ENCODE assay signal across 15 cellular contexts in the genomic region with DNA sequence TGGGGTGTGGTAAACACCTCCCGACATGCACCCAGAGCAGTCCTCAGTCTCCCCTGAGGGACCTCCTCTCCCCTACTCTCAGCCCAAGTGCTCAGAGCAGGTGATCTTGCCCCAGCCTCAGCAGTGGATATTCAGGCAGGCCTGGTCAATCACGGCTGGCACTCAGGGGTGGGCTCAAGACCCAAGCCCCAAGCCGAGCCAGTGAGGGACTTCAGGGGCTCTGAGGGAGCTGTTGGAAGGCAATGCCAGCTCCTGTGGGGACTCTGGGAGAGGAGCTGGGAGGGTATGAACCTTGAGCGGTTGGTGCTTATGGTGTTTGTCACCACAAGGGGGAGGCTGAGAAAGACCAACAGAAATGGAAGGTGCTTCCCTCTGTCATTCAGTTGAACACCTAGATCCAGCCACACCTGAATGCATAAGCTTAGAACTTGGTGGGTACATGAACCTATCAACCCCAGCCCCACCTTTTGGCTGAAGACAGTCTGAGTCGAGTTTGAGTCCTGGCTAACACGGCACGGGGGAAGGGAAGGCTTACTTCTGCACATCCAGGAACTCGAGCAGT. TPM values are rescaled to one million over a fixed set of nuclear protein-coding genes. Genes with fewer than 3 reads are reported as not detected.
DNase-seq lines count a peak whose midpoint lies in the region; ATAC-seq and TF ChIP-seq lines count a peak whose summit lies in the region.
"Had no signal": no experiment of that assay in that cellular context is flagged by ENCODE, and none has a peak within 500 bp of the region (broad histone marks: within the 10 kb centered on the region; RNA-seq: fewer than 3 reads in every experiment).

No MANE protein-coding gene starts in this region.

- H3K79me2 ChIP-seq in mammary epithelial cell (ENCODE audit: insufficient read depth, low read length) (no peaks in the 10 kb centered on the region), PC-3 (ENCODE audit: low read length) (no peaks in the 10 kb centered on the region)

- in situ Hi-C loops in mammary epithelial cell (cut with MboI; ENCODE audit: low sequenced_read_pairs in 2 of 2), result no loop called here

- no peaks in the 10 kb centered on the region for H4K20me1 ChIP-seq in mammary epithelial cell (ENCODE audit: insufficient read depth, low read length)
- no peaks in the 10 kb centered on the region for H4K20me1 ChIP-seq in PC-3 (ENCODE audit: low read length)

- H2AFZ ChIP-seq in mammary epithelial cell (ENCODE audit: low read depth, low read length) (no peak overlapping the region), PC-3 (ENCODE audit: low read length) (no peak overlapping the region)

- DNase-seq in MCF 10A (ENCODE audit: unreplicated experiment) (no peak), mammary epithelial cell (no peak), PC-3 (no peak), foreskin fibroblast (no peak), type B pancreatic cell (ENCODE audit: extremely low spot score, unreplicated experiment) (no peak), NCI-H526 treated with DMSO at 0.1 percent for 48 hours (lab: John Stamatoyannopoulos, UW) (no peak)
- DNase-seq: NCI-H524 treated with DMSO at 0.1 percent for 48 hours, retina had no signal

- H3F3A ChIP-seq in PC-3 (ENCODE audit: low read length, unreplicated experiment), result no peaks in the 10 kb centered on the region

- H3K36me3 Mint-ChIP-seq in MCF 10A (ENCODE audit: insufficient read depth, unreplicated experiment), result peaks cover 34% of the 10 kb centered on the region
- no peaks in the 10 kb centered on the region for H3K36me3 Mint-ChIP-seq in type B pancreatic cell

- H3K4me3 ChIP-seq in mammary epithelial cell (replicated peaks in 1 of 3; ENCODE audit: insufficient read depth in 1 of 3, low read depth in 2 of 3, low read length in 3 of 3) (no peak overlapping the region), PC-3 (ENCODE audit: low read length) (no peak overlapping the region), foreskin fibroblast (ENCODE audit: low read depth in 1 of 2, low read length in 2 of 2) (no peak overlapping the region)
- H3K4me3 ChIP-seq: lung had no signal

- H3K4me1 Mint-ChIP-seq in MCF 10A (ENCODE audit: insufficient read depth, unreplicated experiment), result no peaks in the 10 kb centered on the region
- no peaks in the 10 kb centered on the region for H3K4me1 Mint-ChIP-seq in type B pancreatic cell (ENCODE audit: unreplicated experiment)
- H3K4me1 Mint-ChIP-seq: CD4-positive, CD25-positive, alpha-beta regulatory T cell; central memory CD8-positive, alpha-beta T cell had no signal

- H3K27ac ChIP-seq in mammary epithelial cell (ENCODE audit: insufficient read depth, low read depth, low read length) (no peak overlapping the region), PC-3 (ENCODE audit: low read length) (no peak overlapping the region)

- POLR2A ChIA-PET in MCF 10A (lab: Yijun Ruan, JAX) (interaction anchor here (0.6 to 1.4 kb wide), 3 partner anchors 8 to 21 kb away, joined by 3 to 10 read pairs (median 5); a partner anchor contains a TSS), PC-3 (lab: Charles Lee; ENCODE audit: unreplicated experiment) (no interaction called here)

- no peaks in the 10 kb centered on the region for H3K9me3 Mint-ChIP-seq in MCF 10A (ENCODE audit: unreplicated experiment)
- H3K9me3 Mint-ChIP-seq in type B pancreatic cell, result no peaks in the 10 kb centered on the region
- H3K9me3 Mint-ChIP-seq: central memory CD8-positive, alpha-beta T cell had no signal

- H3K4me2 ChIP-seq in mammary epithelial cell (ENCODE audit: insufficient read depth, low read depth, low read length), result no peak overlapping the region
- H3K4me2 ChIP-seq in PC-3 (ENCODE audit: low read length), result no peak overlapping the region

- no TSS peak for BruUV-seq in MCF 10A (replicated peaks; lab: Mats Ljungman, UMichigan)
- no TSS peak for BruUV-seq in mammary epithelial cell (replicated peaks; lab: Mats Ljungman, UMichigan)
- no TSS peak for BruUV-seq in PC-3 (replicated peaks; lab: Mats Ljungman, UMichigan)

- intact Hi-C loops in MCF 10A (cut with micrococcal nuclease) (no loop called here), mammary epithelial cell (cut with micrococcal nuclease) (no loop called here), PC-3 (cut with micrococcal nuclease) (no loop called here)

- H3K36me3 ChIP-seq in mammary epithelial cell (ENCODE audit: insufficient read depth, low read length) (peaks cover 29% of the 10 kb centered on the region), PC-3 (ENCODE audit: low read depth, low read length) (peaks cover 6% of the 10 kb centered on the region; the same call in 1 of the 2 replicates)

- dilution Hi-C loops in mammary epithelial cell (cut with HindIII; ENCODE audit: low sequenced_read_pairs), result no loop called here

- WGBS in mammary epithelial cell (ENCODE audit: low coverage, missing lambda C conversion rate), result 100% methylated on average over 7 of the region's 8 CpGs

- H3K4me3 Mint-ChIP-seq in MCF 10A (ENCODE audit: unreplicated experiment) (no peak overlapping the region), type B pancreatic cell (no peak overlapping the region)
- H3K4me3 Mint-ChIP-seq: CD4-positive, CD25-positive, alpha-beta regulatory T cell; central memory CD8-positive, alpha-beta T cell; T-helper 17 cell had no signal

- ATAC-seq in PC-3 (no peak), GM19035 (IDR thresholded peaks at IDR 0.05; ENCODE audit: unreplicated experiment) (no peak), HG03095 (IDR thresholded peaks at IDR 0.05; ENCODE audit: unreplicated experiment) (no peak)
- ATAC-seq: T-helper 17 cell had no signal

- H3K27me3 Mint-ChIP-seq in MCF 10A (ENCODE audit: insufficient read depth, unreplicated experiment) (no peaks in the 10 kb centered on the region), type B pancreatic cell (no peaks in the 10 kb centered on the region)
- H3K27me3 Mint-ChIP-seq: CD4-positive, CD25-positive, alpha-beta regulatory T cell; central memory CD8-positive, alpha-beta T cell; T-helper 17 cell had no signal

- H3K9ac ChIP-seq in mammary epithelial cell (ENCODE audit: insufficient read depth, low read length) (no peak overlapping the region), PC-3 (ENCODE audit: low read length) (no peak overlapping the region)

- CTCF ChIA-PET in MCF 10A (lab: Yijun Ruan, JAX), result interaction anchor here (1.0 to 1.9 kb wide), 3 partner anchors 10 to 185 kb away, joined by 3 to 8 read pairs (median 4); no protein-coding TSS in a partner anchor
- CTCF ChIA-PET in mammary epithelial cell (lab: Charles Lee; ENCODE audit: low non-redundant PET), result no interaction called here
- CTCF ChIA-PET in PC-3 (lab: Charles Lee), result no interaction called here

- H3K9me3 ChIP-seq in mammary epithelial cell (replicated peaks; ENCODE audit: insufficient read depth, low read length) (no peaks in the 10 kb centered on the region), PC-3 (ENCODE audit: low read length) (no peaks in the 10 kb centered on the region)

- TF ChIP-seq CTCF in MCF 10A (IDR thresholded peaks at IDR 0.05; ENCODE audit: unreplicated experiment), result peak; percentile 11
- TF ChIP-seq CTCF in mammary epithelial cell (conservative IDR thresholded peaks at IDR 0.05 in 1 of 2, IDR thresholded peaks at IDR 0.05 in 1 of 2; ENCODE audit: extremely low read depth in 1 of 2, insufficient read depth in 1 of 2, low read depth in 1 of 2, low read length in 2 of 2), result peak in 1 of 2 donors; percentile 21
- TF ChIP-seq CTCF in PC-3 (conservative IDR thresholded peaks at IDR 0.05; ENCODE audit: low read depth, low read length), result peak; percentile 50
- TF ChIP-seq CTCF in foreskin fibroblast (IDR thresholded peaks at IDR 0.05; ENCODE audit: low read depth, low read length), result peak; percentile 6
- TF ChIP-seq CTCF in type B pancreatic cell (conservative IDR thresholded peaks at IDR 0.05), result peak; percentile 45

- H3K4me1 ChIP-seq in mammary epithelial cell (ENCODE audit: insufficient read depth, low read length) (no peaks in the 10 kb centered on the region), PC-3 (ENCODE audit: insufficient read depth, low read length) (no peaks in the 10 kb centered on the region)

- H3K27me3 ChIP-seq in mammary epithelial cell (ENCODE audit: insufficient read depth, low read length) (no peaks in the 10 kb centered on the region), PC-3 (ENCODE audit: low read length) (no peaks in the 10 kb centered on the region)

- no peaks in the 10 kb centered on the region for H3K9me2 ChIP-seq in PC-3 (replicated peaks; ENCODE audit: low read length)

- H3K27ac Mint-ChIP-seq in MCF 10A (ENCODE audit: low read depth, unreplicated experiment) (no peak overlapping the region), type B pancreatic cell (no peak overlapping the region)
- H3K27ac Mint-ChIP-seq: CD4-positive, CD25-positive, alpha-beta regulatory T cell; T-helper 17 cell had no signal

RNA-seq across cellular contexts. Expression of a gene that starts 19.4 kb away (rescaled TPM):
- 93.6 and 95.5 TPM in 2 replicates for total RNA-seq in MCF 10A (2022)
- 100 to 1,000 TPM in 1 of 2 donors, 10 to 100 TPM in 1; 57.5 to 144 TPM for total RNA-seq in mammary epithelial cell
- polyA plus RNA-seq in mammary epithelial cell, result 59.4 TPM
- 79.0 TPM for polyA minus RNA-seq in mammary epithelial cell
- total RNA-seq in PC-3 (2014; rRNA removed), result 30.1 and 36.3 TPM in 2 replicates
- 31.7 and 70.8 TPM in 2 replicates for total RNA-seq in type B pancreatic cell (ENCODE audit: low replicate concordance)

RNA-seq across cellular contexts. Expression of a gene that starts 27.1 kb away (rescaled TPM):
- total RNA-seq in MCF 10A (2022) (0.26 and 1.0 TPM in 2 replicates), mammary epithelial cell (under 1 TPM in 1 of 2 donors, not detected in 1; 0.38 TPM), PC-3 (2014; rRNA removed) (0.52 and 0.66 TPM in 2 replicates), type B pancreatic cell (ENCODE audit: low replicate concordance) (0.48 and 0.62 TPM in 2 replicates)
- polyA plus RNA-seq in mammary epithelial cell, result 0.09 TPM
- polyA minus RNA-seq in mammary epithelial cell, result not detected

RNA-seq across cellular contexts. Expression of a gene that starts 43.6 kb away (rescaled TPM):
- total RNA-seq in MCF 10A (2022) (not detected in 2 replicates), mammary epithelial cell (under 1 TPM in 1 of 2 donors, not detected in 1; under 0.01 TPM), PC-3 (2014; rRNA removed) (not detected in 2 replicates), type B pancreatic cell (ENCODE audit: low replicate concordance) (1.1 and 1.2 TPM in 2 replicates)
- polyA plus RNA-seq in mammary epithelial cell, result not detected
- not detected for polyA minus RNA-seq in mammary epithelial cell
- total RNA-seq: CD4-positive, CD25-positive, alpha-beta regulatory T cell; frontal cortex; T-helper 17 cell had no signal
- polyA plus RNA-seq: CD4-positive, CD25-positive, alpha-beta regulatory T cell had no signal
